ENCODE assay signal across 20 cellular contexts in the genomic region with DNA sequence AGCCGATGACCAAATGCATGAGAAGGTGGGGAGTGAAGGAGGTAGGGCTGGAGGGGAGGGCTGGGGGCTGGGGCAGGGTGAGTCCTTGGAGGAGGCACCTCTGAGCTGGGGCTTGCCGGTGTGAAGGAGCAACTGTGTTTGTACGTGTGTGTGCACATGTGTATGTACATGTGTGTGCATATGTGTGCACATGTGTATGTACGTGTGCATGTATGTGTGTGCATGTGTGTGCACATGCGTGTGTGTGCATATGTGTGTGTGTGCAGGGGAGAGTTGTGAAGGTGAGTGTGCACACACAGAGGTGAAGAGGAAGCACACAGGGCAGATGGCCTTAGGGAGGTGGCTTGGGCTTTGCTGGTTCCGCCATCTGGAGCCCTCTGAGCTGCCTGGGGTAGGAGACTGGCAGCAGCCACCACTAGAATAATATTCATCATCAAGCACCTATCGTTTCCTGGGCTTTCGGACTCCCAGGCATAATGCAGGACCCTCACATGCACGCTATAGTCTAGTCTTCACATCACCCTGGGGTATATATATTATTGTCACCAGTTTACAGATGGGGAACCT.
"Had no signal": no experiment of that assay in that cellular context is flagged by ENCODE, and none has a peak within 500 bp of the region (broad histone marks: within the 10 kb centered on the region; RNA-seq: fewer than 3 reads in every experiment).

No MANE protein-coding gene starts in this region.

- DNase-seq: activated CD4-positive, alpha-beta memory T cell treated with anti-CD3 and anti-CD28 coated beads, Interleukin-2, amount 10 ng/mL, durations not matched to agents 7 days and 5 days; activated CD4-positive, alpha-beta T cell treated with anti-CD3 and anti-CD28 coated beads for 48 hours; activated CD4-positive, CD25-positive, alpha-beta regulatory T cell; activated CD8-positive, alpha-beta memory T cell treated with anti-CD3 and anti-CD28 coated beads, Interleukin-2, amount 10 ng/mL, durations not matched to agents 7 days and 5 days; colonic mucosa; endodermal cell; foreskin melanocyte; head of caudate nucleus; left ventricle myocardium inferior; small intestine; stimulated activated CD4-positive, alpha-beta T cell treated with anti-CD3 and anti-CD28 coated beads, Interleukin-15, amount 100 ng/mL, for 24 hours; stimulated activated CD4-positive, alpha-beta T cell treated with anti-CD3 and anti-CD28 coated beads, Interleukin-4, amount 100 ng/mL, for 1 hour; stomach; testis; upper lobe of left lung had no signal

- H3K27ac Mint-ChIP-seq: activated CD4-positive, alpha-beta memory T cell treated with anti-CD3 and anti-CD28 coated beads, Interleukin-2, amount 10 ng/mL, durations not matched to agents 7 days and 5 days; activated CD8-positive, alpha-beta memory T cell treated with anti-CD3 and anti-CD28 coated beads, Interleukin-2, amount 10 ng/mL, durations not matched to agents 7 days and 5 days; activated naive CD8-positive, alpha-beta T cell; endodermal cell; stimulated activated effector memory CD8-positive, alpha-beta T cell treated with anti-CD3 and anti-CD28 coated beads, Interleukin-12 subunit alpha, Interleukin-12 subunit beta, amount 100 ng/mL, for 72 hours had no signal

- H3K9me3 Mint-ChIP-seq: activated CD4-positive, alpha-beta memory T cell treated with anti-CD3 and anti-CD28 coated beads, Interleukin-2, amount 10 ng/mL, durations not matched to agents 7 days and 5 days; endodermal cell; stimulated activated effector memory CD8-positive, alpha-beta T cell treated with anti-CD3 and anti-CD28 coated beads, Interleukin-12 subunit alpha, Interleukin-12 subunit beta, amount 100 ng/mL, for 72 hours had no signal

- H3K27me3 Mint-ChIP-seq: activated naive CD8-positive, alpha-beta T cell had no signal

- H3K27ac ChIP-seq: cardiac muscle cell, colonic mucosa, epithelial cell of prostate, left ventricle myocardium inferior, prostate gland, stomach, testis, upper lobe of left lung had no signal

- H3K36me3 Mint-ChIP-seq: activated CD8-positive, alpha-beta memory T cell treated with anti-CD3 and anti-CD28 coated beads, Interleukin-2, amount 10 ng/mL, durations not matched to agents 7 days and 5 days; activated naive CD8-positive, alpha-beta T cell; stimulated activated effector memory CD8-positive, alpha-beta T cell treated with anti-CD3 and anti-CD28 coated beads, Interleukin-12 subunit alpha, Interleukin-12 subunit beta, amount 100 ng/mL, for 72 hours had no signal

- H3K4me1 Mint-ChIP-seq: stimulated activated effector memory CD8-positive, alpha-beta T cell treated with anti-CD3 and anti-CD28 coated beads, Interleukin-12 subunit alpha, Interleukin-12 subunit beta, amount 100 ng/mL, for 72 hours had no signal

- H3K4me3 ChIP-seq: cardiac muscle cell, colonic mucosa, left ventricle myocardium inferior, prostate gland, stomach, testis, upper lobe of left lung had no signal

- H3K4me3 Mint-ChIP-seq: activated CD4-positive, alpha-beta memory T cell treated with anti-CD3 and anti-CD28 coated beads, Interleukin-2, amount 10 ng/mL, durations not matched to agents 7 days and 5 days; activated CD8-positive, alpha-beta memory T cell treated with anti-CD3 and anti-CD28 coated beads, Interleukin-2, amount 10 ng/mL, durations not matched to agents 7 days and 5 days; activated naive CD8-positive, alpha-beta T cell; endodermal cell; stimulated activated effector memory CD8-positive, alpha-beta T cell treated with anti-CD3 and anti-CD28 coated beads, Interleukin-12 subunit alpha, Interleukin-12 subunit beta, amount 100 ng/mL, for 72 hours had no signal

- H3K27me3 ChIP-seq: cardiac muscle cell, colonic mucosa, testis, upper lobe of left lung had no signal

- H3K9me3 ChIP-seq: colonic mucosa, left ventricle myocardium inferior, prostate gland, stomach, testis, upper lobe of left lung had no signal

- H3K36me3 ChIP-seq: colonic mucosa, left ventricle myocardium inferior, prostate gland, stomach, upper lobe of left lung had no signal

- ATAC-seq: activated CD8-positive, alpha-beta memory T cell treated with anti-CD3 and anti-CD28 coated beads, Interleukin-2, amount 10 ng/mL, durations not matched to agents 7 days and 5 days; stimulated activated effector memory CD8-positive, alpha-beta T cell treated with anti-CD3 and anti-CD28 coated beads, Interleukin-12 subunit alpha, Interleukin-12 subunit beta, amount 100 ng/mL, for 72 hours had no signal
